13 cellular contexts compared by ENCODE assay signal in the genomic region with DNA sequence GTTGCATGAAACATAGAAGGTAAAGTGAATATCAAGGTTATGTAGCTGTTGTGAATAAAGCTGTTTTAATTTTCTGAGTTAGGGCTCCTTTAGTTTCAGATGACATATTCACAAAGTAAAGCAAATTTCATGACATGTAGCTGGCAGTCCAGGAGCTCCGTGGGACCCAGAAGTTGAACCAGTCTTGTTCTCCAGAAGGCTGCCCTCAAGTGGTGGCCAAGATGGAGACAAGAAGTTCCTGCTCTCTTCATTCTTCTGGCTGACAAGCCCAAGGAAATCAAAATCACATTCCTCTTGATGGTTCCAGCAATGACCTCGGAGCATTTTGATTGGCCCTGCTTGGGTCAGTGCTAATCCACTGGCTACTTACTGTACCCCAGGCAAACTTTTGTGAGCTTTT.
A peak's percentile ranks its signal among the peaks of the same experiment; 100 is the strongest.
DNase-seq lines count a peak whose midpoint lies in the region; ATAC-seq and TF ChIP-seq lines count a peak whose summit lies in the region.
"Had no signal": no experiment of that assay in that cellular context is flagged by ENCODE, and none has a peak within 500 bp of the region (broad histone marks: within the 10 kb centered on the region; RNA-seq: fewer than 3 reads in every experiment).

No MANE protein-coding gene starts in this region.

- no peak overlapping the region for H3K27ac Mint-ChIP-seq in activated naive CD8-positive, alpha-beta T cell treated with anti-CD3 and anti-CD28 coated beads, Interleukin-2, amount 50 U/mL, for 24 hours
- H3K27ac Mint-ChIP-seq: CD8-positive, alpha-beta memory T cell had no signal

- H3K4me1 Mint-ChIP-seq in activated naive CD8-positive, alpha-beta T cell treated with anti-CD3 and anti-CD28 coated beads, Interleukin-2, amount 50 U/mL, for 24 hours: no peaks in the 10 kb centered on the region
- H3K4me1 Mint-ChIP-seq: CD8-positive, alpha-beta memory T cell had no signal

- H3K9me3 Mint-ChIP-seq in activated naive CD8-positive, alpha-beta T cell treated with anti-CD3 and anti-CD28 coated beads, Interleukin-2, amount 50 U/mL, for 24 hours: peaks cover 1% of the 10 kb centered on the region
- H3K9me3 Mint-ChIP-seq: CD8-positive, alpha-beta memory T cell had no signal

- peak; percentile 38 for TF ChIP-seq CTCF in AG09309 (IDR thresholded peaks at IDR 0.05; ENCODE audit: control insufficient read depth, insufficient read depth, low read depth, low read length, missing control alignments)

- peak; percentile 5 for DNase-seq in AG09309 (ENCODE audit: low read depth)
- peak; percentile 39 for DNase-seq in H4 (ENCODE audit: low spot score)
- peak; percentile 6 for DNase-seq in RPMI8226
- DNase-seq in glomerular visceral epithelial cell (ENCODE audit: extremely low spot score): peak; percentile 33
- no peak for DNase-seq in medulla oblongata (ENCODE audit: extremely low spot score)
- no peak for DNase-seq in activated naive CD8-positive, alpha-beta T cell treated with anti-CD3 and anti-CD28 coated beads, Interleukin-2, amount 50 U/mL, for 24 hours
- DNase-seq: activated gamma-delta T cell treated with Interleukin-2 at 50 U/mL for 16 hours; CD8-positive, alpha-beta memory T cell; heart right ventricle had no signal

- no peaks in the 10 kb centered on the region for H3K27me3 Mint-ChIP-seq in activated naive CD8-positive, alpha-beta T cell treated with anti-CD3 and anti-CD28 coated beads, Interleukin-2, amount 50 U/mL, for 24 hours
- H3K27me3 Mint-ChIP-seq: CD8-positive, alpha-beta memory T cell had no signal

- no peaks in the 10 kb centered on the region for H3K36me3 Mint-ChIP-seq in activated naive CD8-positive, alpha-beta T cell treated with anti-CD3 and anti-CD28 coated beads, Interleukin-2, amount 50 U/mL, for 24 hours (ENCODE audit: low read depth)
- H3K36me3 Mint-ChIP-seq: CD8-positive, alpha-beta memory T cell had no signal

- H3K4me3 ChIP-seq in AG09309 (ENCODE audit: control insufficient read depth, low read depth, low read length): no peak overlapping the region
- H3K4me3 ChIP-seq: dorsolateral prefrontal cortex, heart right ventricle, vagina had no signal

- no peak overlapping the region for H3K4me3 Mint-ChIP-seq in activated naive CD8-positive, alpha-beta T cell treated with anti-CD3 and anti-CD28 coated beads, Interleukin-2, amount 50 U/mL, for 24 hours
- H3K4me3 Mint-ChIP-seq: CD8-positive, alpha-beta memory T cell had no signal

- ATAC-seq in HG02678 (IDR thresholded peaks at IDR 0.05; ENCODE audit: unreplicated experiment) (no peak), GM21737 (IDR thresholded peaks at IDR 0.05; ENCODE audit: unreplicated experiment) (no peak)
- no peak for ATAC-seq in activated naive CD8-positive, alpha-beta T cell treated with anti-CD3 and anti-CD28 coated beads, Interleukin-2, amount 50 U/mL, for 24 hours

Comparison
In these comparisons a context has a peak if more than half of its experiments do, and no peak if none do; other contexts are left out.
1. DNase-seq: peak in AG09309 (single experiment), H4 (single experiment), RPMI8226 (single experiment) and glomerular visceral epithelial cell (single experiment); none in medulla oblongata (single experiment) and activated naive CD8-positive, alpha-beta T cell treated with anti-CD3 and anti-CD28 coated beads, Interleukin-2, amount 50 U/mL, for 24 hours (single experiment).